Comparison of ENCODE assay signal across 40 cellular contexts in genomic region chr6:144739873-144740272, GRCh38.
"Had no signal": no experiment of that assay in that cellular context is flagged by ENCODE, and none has a peak within 500 bp of the region (broad histone marks: within the 10 kb centered on the region; RNA-seq: fewer than 3 reads in every experiment).

No MANE protein-coding gene starts in this region.

- ATAC-seq: activated CD4-positive, alpha-beta T cell treated with anti-CD3 and anti-CD28 coated beads for 36 hours; activated CD4-positive, CD25-positive, alpha-beta regulatory T cell treated with anti-CD3 and anti-CD28 coated beads, Interleukin-2, amount 50 U/mL, for 24 hours; activated CD8-positive, alpha-beta memory T cell treated with anti-CD3 and anti-CD28 coated beads, Interleukin-2, amount 10 ng/mL, durations not matched to agents 7 days and 5 days; activated CD8-positive, alpha-beta T cell treated with anti-CD3 and anti-CD28 coated beads, Interleukin-2, amount 10 ng/mL, durations not matched to agents 7 days and 5 days; activated naive CD8-positive, alpha-beta T cell treated with anti-CD3 and anti-CD28 coated beads, Interleukin-2, amount 50 U/mL, for 24 hours; WTC11 had no signal

- H3K4me1 Mint-ChIP-seq: activated CD4-positive, alpha-beta memory T cell treated with anti-CD3 and anti-CD28 coated beads, Interleukin-2, amount 10 ng/mL, durations not matched to agents 7 days and 5 days; activated CD4-positive, alpha-beta T cell treated with anti-CD3 and anti-CD28 coated beads for 36 hours; activated CD4-positive, alpha-beta T cell treated with anti-CD3 and anti-CD28 coated beads, Interleukin-2, amount 10 ng/mL, durations not matched to agents 7 days and 5 days; activated CD8-positive, alpha-beta memory T cell treated with anti-CD3 and anti-CD28 coated beads, Interleukin-2, amount 10 ng/mL, durations not matched to agents 7 days and 5 days; activated naive CD4-positive, alpha-beta T cell treated with anti-CD3 and anti-CD28 coated beads, Interleukin-2, amount 10 ng/mL, durations not matched to agents 7 days and 5 days; activated naive CD4-positive, alpha-beta T cell treated with anti-CD3 and anti-CD28 coated beads, Interleukin-2, amount 50 U/mL, for 24 hours; activated naive CD8-positive, alpha-beta T cell treated with anti-CD3 and anti-CD28 coated beads, Interleukin-2, amount 10 ng/mL, durations not matched to agents 7 days and 5 days; activated naive CD8-positive, alpha-beta T cell treated with anti-CD3 and anti-CD28 coated beads, Interleukin-2, amount 50 U/mL, for 24 hours had no signal

- H3K27ac ChIP-seq: ascending aorta, cardiac muscle cell, VCaP had no signal

- H3K9me3 Mint-ChIP-seq: activated CD4-positive, alpha-beta memory T cell treated with anti-CD3 and anti-CD28 coated beads, Interleukin-2, amount 10 ng/mL, durations not matched to agents 7 days and 5 days; activated CD4-positive, alpha-beta T cell treated with anti-CD3 and anti-CD28 coated beads, Interleukin-2, amount 10 ng/mL, durations not matched to agents 7 days and 5 days; activated naive CD4-positive, alpha-beta T cell treated with anti-CD3 and anti-CD28 coated beads, Interleukin-2, amount 10 ng/mL, durations not matched to agents 7 days and 5 days; activated naive CD4-positive, alpha-beta T cell treated with anti-CD3 and anti-CD28 coated beads, Interleukin-2, amount 50 U/mL, for 24 hours; activated naive CD8-positive, alpha-beta T cell treated with anti-CD3 and anti-CD28 coated beads, Interleukin-2, amount 10 ng/mL, durations not matched to agents 7 days and 5 days; activated naive CD8-positive, alpha-beta T cell treated with anti-CD3 and anti-CD28 coated beads, Interleukin-2, amount 50 U/mL, for 24 hours; activated T-cell treated with anti-CD3 and anti-CD28 coated beads, Interleukin-2, amount 50 U/mL, for 24 hours; activated T-helper 2 cell treated with anti-CD3 and anti-CD28 coated beads, Interferon-gamma antibody, Interleukin-2, Interleukin-4, amounts not matched to agents 10 μg/mL and 5 μg/mL and 100 μg/mL, durations not matched to agents 14 hours and 24 hours and 36 hours; brain; central memory CD8-positive, alpha-beta T cell; T-helper 1 cell treated with Interleukin-12 subunit alpha and Interleukin-12 subunit beta and Interleukin-4 antibody, amounts not matched to agents 30 μg/mL and 1 μg/mL, for 36 hours; T-helper 2 cell treated with Interferon-gamma antibody and Interleukin-4, amounts not matched to agents 5 μg/mL and 100 μg/mL, for 36 hours; WTC11 had no signal

- H3K4me3 ChIP-seq: ascending aorta, cardiac muscle cell had no signal

- H3K27me3 Mint-ChIP-seq: activated CD4-positive, alpha-beta memory T cell treated with anti-CD3 and anti-CD28 coated beads, Interleukin-2, amount 10 ng/mL, durations not matched to agents 7 days and 5 days; activated CD4-positive, alpha-beta T cell treated with anti-CD3 and anti-CD28 coated beads for 36 hours; activated CD4-positive, alpha-beta T cell treated with anti-CD3 and anti-CD28 coated beads, Interleukin-2, amount 10 ng/mL, durations not matched to agents 7 days and 5 days; activated CD8-positive, alpha-beta memory T cell treated with anti-CD3 and anti-CD28 coated beads, Interleukin-2, amount 10 ng/mL, durations not matched to agents 7 days and 5 days; activated naive CD4-positive, alpha-beta T cell treated with anti-CD3 and anti-CD28 coated beads, Interleukin-2, amount 10 ng/mL, durations not matched to agents 7 days and 5 days; activated naive CD4-positive, alpha-beta T cell treated with anti-CD3 and anti-CD28 coated beads, Interleukin-2, amount 50 U/mL, for 24 hours; activated naive CD8-positive, alpha-beta T cell; activated naive CD8-positive, alpha-beta T cell treated with anti-CD3 and anti-CD28 coated beads, Interleukin-2, amount 10 ng/mL, durations not matched to agents 7 days and 5 days; activated naive CD8-positive, alpha-beta T cell treated with anti-CD3 and anti-CD28 coated beads, Interleukin-2, amount 50 U/mL, for 24 hours; activated T-cell treated with anti-CD3 and anti-CD28 coated beads, Interleukin-2, amount 50 U/mL, for 24 hours; central memory CD8-positive, alpha-beta T cell had no signal

- H3K36me3 ChIP-seq: cardiac muscle cell had no signal

- H3K27ac Mint-ChIP-seq: activated CD4-positive, alpha-beta memory T cell treated with anti-CD3 and anti-CD28 coated beads, Interleukin-2, amount 10 ng/mL, durations not matched to agents 7 days and 5 days; activated CD4-positive, alpha-beta T cell treated with anti-CD3 and anti-CD28 coated beads for 36 hours; activated CD4-positive, alpha-beta T cell treated with anti-CD3 and anti-CD28 coated beads, Interleukin-2, amount 10 ng/mL, durations not matched to agents 7 days and 5 days; activated CD8-positive, alpha-beta memory T cell treated with anti-CD3 and anti-CD28 coated beads, Interleukin-2, amount 10 ng/mL, durations not matched to agents 7 days and 5 days; activated CD8-positive, alpha-beta T cell treated with anti-CD3 and anti-CD28 coated beads, Interleukin-2, amount 10 ng/mL, durations not matched to agents 7 days and 5 days; activated naive CD4-positive, alpha-beta T cell treated with anti-CD3 and anti-CD28 coated beads, Interleukin-2, amount 10 ng/mL, durations not matched to agents 7 days and 5 days; activated naive CD4-positive, alpha-beta T cell treated with anti-CD3 and anti-CD28 coated beads, Interleukin-2, amount 50 U/mL, for 24 hours; activated naive CD8-positive, alpha-beta T cell; activated naive CD8-positive, alpha-beta T cell treated with anti-CD3 and anti-CD28 coated beads, Interleukin-2, amount 10 ng/mL, durations not matched to agents 7 days and 5 days; activated naive CD8-positive, alpha-beta T cell treated with anti-CD3 and anti-CD28 coated beads, Interleukin-2, amount 50 U/mL, for 24 hours; activated T-cell treated with anti-CD3 and anti-CD28 coated beads, Interleukin-2, amount 50 U/mL, for 24 hours; activated T-helper 2 cell treated with anti-CD3 and anti-CD28 coated beads, Interferon-gamma antibody, Interleukin-2, Interleukin-4, amounts not matched to agents 10 μg/mL and 5 μg/mL and 100 μg/mL, durations not matched to agents 14 hours and 24 hours and 36 hours; brain; T-helper 1 cell treated with Interleukin-12 subunit alpha and Interleukin-12 subunit beta and Interleukin-4 antibody, amounts not matched to agents 30 μg/mL and 1 μg/mL, for 36 hours; T-helper 2 cell treated with Interferon-gamma antibody and Interleukin-4, amounts not matched to agents 5 μg/mL and 100 μg/mL, for 36 hours; WTC11 had no signal

- DNase-seq: activated CD4-positive, alpha-beta memory T cell treated with anti-CD3 and anti-CD28 coated beads, Interleukin-2, amount 10 ng/mL, durations not matched to agents 7 days and 5 days; activated CD4-positive, alpha-beta T cell treated with anti-CD3 and anti-CD28 coated beads for 1 hour; activated CD4-positive, alpha-beta T cell treated with anti-CD3 and anti-CD28 coated beads for 36 hours; activated CD4-positive, alpha-beta T cell treated with anti-CD3 and anti-CD28 coated beads for 48 hours; activated CD4-positive, alpha-beta T cell treated with anti-CD3 and anti-CD28 coated beads, Interleukin-2, amount 10 ng/mL, durations not matched to agents 7 days and 5 days; activated CD4-positive, alpha-beta T cell treated with anti-CD3 and anti-CD28 coated beads, Interleukin-2, amount 50 U/mL, for 48 hours; activated CD4-positive, CD25-positive, alpha-beta regulatory T cell; activated CD8-positive, alpha-beta memory T cell treated with anti-CD3 and anti-CD28 coated beads for 24 hours; activated CD8-positive, alpha-beta memory T cell treated with anti-CD3 and anti-CD28 coated beads, Interleukin-2, amount 10 ng/mL, durations not matched to agents 7 days and 5 days; activated CD8-positive, alpha-beta memory T cell treated with anti-CD3 and anti-CD28 coated beads, Interleukin-2, amount 50 U/mL, for 48 hours; activated CD8-positive, alpha-beta T cell treated with anti-CD3 and anti-CD28 coated beads, Interleukin-2, amount 10 ng/mL, durations not matched to agents 7 days and 5 days; activated effector memory CD4-positive, alpha-beta T cell treated with Interleukin-2 at 50 U/mL for 16 hours; activated gamma-delta T cell; activated naive CD4-positive, alpha-beta T cell treated with anti-CD3 and anti-CD28 coated beads, Interleukin-2, amount 10 ng/mL, durations not matched to agents 7 days and 5 days; activated naive CD4-positive, alpha-beta T cell treated with Interleukin-2 at 50 U/mL for 16 hours; activated naive CD8-positive, alpha-beta T cell treated with anti-CD3 and anti-CD28 coated beads, Interleukin-2, amount 10 ng/mL, durations not matched to agents 7 days and 5 days; activated naive CD8-positive, alpha-beta T cell treated with anti-CD3 and anti-CD28 coated beads, Interleukin-2, amount 50 U/mL, for 24 hours; activated T-cell treated with anti-CD3 and anti-CD28 coated beads, Interleukin-2, amount 50 U/mL, for 24 hours; activated T-cell treated with anti-CD3 and anti-CD28 coated beads, Interleukin-2, amount 50 U/mL, for 48 hours; amygdala; anterior cingulate cortex; caudate nucleus; cerebellar nuclear complex; T-helper 1 cell; T-helper 2 cell; T-helper 9 cell had no signal

- H3K27me3 ChIP-seq: ascending aorta, cardiac muscle cell had no signal

- H3K9me3 ChIP-seq: ascending aorta had no signal

- H3K4me3 Mint-ChIP-seq: activated CD4-positive, alpha-beta memory T cell treated with anti-CD3 and anti-CD28 coated beads, Interleukin-2, amount 10 ng/mL, durations not matched to agents 7 days and 5 days; activated CD4-positive, alpha-beta T cell treated with anti-CD3 and anti-CD28 coated beads for 36 hours; activated CD4-positive, alpha-beta T cell treated with anti-CD3 and anti-CD28 coated beads, Interleukin-2, amount 10 ng/mL, durations not matched to agents 7 days and 5 days; activated CD8-positive, alpha-beta memory T cell treated with anti-CD3 and anti-CD28 coated beads, Interleukin-2, amount 10 ng/mL, durations not matched to agents 7 days and 5 days; activated CD8-positive, alpha-beta T cell treated with anti-CD3 and anti-CD28 coated beads, Interleukin-2, amount 10 ng/mL, durations not matched to agents 7 days and 5 days; activated naive CD4-positive, alpha-beta T cell treated with anti-CD3 and anti-CD28 coated beads, Interleukin-2, amount 10 ng/mL, durations not matched to agents 7 days and 5 days; activated naive CD4-positive, alpha-beta T cell treated with anti-CD3 and anti-CD28 coated beads, Interleukin-2, amount 50 U/mL, for 24 hours; activated naive CD8-positive, alpha-beta T cell; activated naive CD8-positive, alpha-beta T cell treated with anti-CD3 and anti-CD28 coated beads, Interleukin-2, amount 10 ng/mL, durations not matched to agents 7 days and 5 days; activated naive CD8-positive, alpha-beta T cell treated with anti-CD3 and anti-CD28 coated beads, Interleukin-2, amount 50 U/mL, for 24 hours; activated T-cell treated with anti-CD3 and anti-CD28 coated beads, Interleukin-2, amount 50 U/mL, for 24 hours; brain; central memory CD8-positive, alpha-beta T cell; T-helper 1 cell treated with Interleukin-12 subunit alpha and Interleukin-12 subunit beta and Interleukin-4 antibody, amounts not matched to agents 30 μg/mL and 1 μg/mL, for 36 hours; T-helper 2 cell treated with Interferon-gamma antibody and Interleukin-4, amounts not matched to agents 5 μg/mL and 100 μg/mL, for 36 hours; WTC11 had no signal

- H3K4me1 ChIP-seq: ascending aorta had no signal

- FAIRE-seq: bronchial epithelial cell, TTC549 had no signal
